In genomic region chr13:26965976-26966375, GRCh38 we compare ENCODE assay signal across 11 cellular contexts.
DNase-seq lines count a peak whose midpoint lies in the region; ATAC-seq, FAIRE-seq and TF ChIP-seq lines count a peak whose summit lies in the region.
"Had no signal": no experiment of that assay in that cellular context is flagged by ENCODE, and none has a peak within 500 bp of the region (broad histone marks: within the 10 kb centered on the region; RNA-seq: fewer than 3 reads in every experiment).

No MANE protein-coding gene starts in this region.

- no peak for TF ChIP-seq POLR2A in right lobe of liver (IDR thresholded peaks at IDR 0.05)
- no peak for TF ChIP-seq POLR2A in GM12892 (IDR thresholded peaks at IDR 0.05; ENCODE audit: low read depth, low read length)

- no peak overlapping the region for H2AFZ ChIP-seq in astrocyte (ENCODE audit: low read depth, low read length)

- TF ChIP-seq CTCF in astrocyte (IDR thresholded peaks at IDR 0.05; ENCODE audit: insufficient read depth, low read depth, low read length) (no peak), right lobe of liver (IDR thresholded peaks at IDR 0.05) (no peak)

- peaks cover 2% of the 10 kb centered on the region for H3K4me1 Mint-ChIP-seq in astrocyte (ENCODE audit: low read depth, unreplicated experiment)
- H3K4me1 Mint-ChIP-seq in naive thymus-derived CD8-positive, alpha-beta T cell = no peaks in the 10 kb centered on the region

- no peaks in the 10 kb centered on the region for H3K79me2 ChIP-seq in astrocyte (ENCODE audit: insufficient read depth, low read length)

- FAIRE-seq in astrocyte (lab: Jason Lieb, UNC) = no peak
- no peak for FAIRE-seq in GM12892 (lab: Jason Lieb, UNC)
- FAIRE-seq: kidney had no signal

- H3K27me3 ChIP-seq in astrocyte (ENCODE audit: insufficient read depth, low read length) (peaks cover 4% of the 10 kb centered on the region), right lobe of liver (no peaks in the 10 kb centered on the region)

- ATAC-seq in right lobe of liver = peak in 1 of 4 donors; percentile 14
- ATAC-seq in naive thymus-derived CD8-positive, alpha-beta T cell = no peak

- no peak overlapping the region for H3K4me3 Mint-ChIP-seq in astrocyte (ENCODE audit: unreplicated experiment)
- H3K4me3 Mint-ChIP-seq in naive thymus-derived CD8-positive, alpha-beta T cell = no peak overlapping the region
- H3K4me3 Mint-ChIP-seq: activated naive CD8-positive, alpha-beta T cell treated with anti-CD3 and anti-CD28 coated beads, Interleukin-2, amount 10 ng/mL, durations not matched to agents 7 days and 5 days had no signal

- H3K36me3 ChIP-seq in astrocyte (ENCODE audit: insufficient read depth, low read length) (no peaks in the 10 kb centered on the region), right lobe of liver (no peaks in the 10 kb centered on the region)

- intact Hi-C loops in right lobe of liver (cut with DNase I) = no loop called here

- DNase-seq in Ammon's horn (ENCODE audit: low spot score) (peak; percentile 23), NCI-H146 treated with DMSO at 0.1 percent for 48 hours (lab: John Stamatoyannopoulos, UW; ENCODE audit: unreplicated experiment) (peak; percentile 39), astrocyte (ENCODE audit: low read depth) (peak; percentile 78), right lobe of liver (peak; percentile 69 to 85 (median 79)), SKM-1 treated with dmso at 0.1 percent for 144 hours (lab: John Stamatoyannopoulos, UW; ENCODE audit: unreplicated experiment) (no peak), GM12892 (ENCODE audit: insufficient read length) (no peak)
- DNase-seq in activated CD4-positive, CD25-positive, alpha-beta regulatory T cell treated with anti-CD3 and anti-CD28 coated beads, Interleukin-2, amount 50 U/mL, for 72 hours = no peak
- DNase-seq in naive thymus-derived CD8-positive, alpha-beta T cell = no peak
- DNase-seq: activated naive CD8-positive, alpha-beta T cell treated with anti-CD3 and anti-CD28 coated beads, Interleukin-2, amount 10 ng/mL, durations not matched to agents 7 days and 5 days; kidney had no signal

- H3K4me1 ChIP-seq in astrocyte (ENCODE audit: insufficient read depth, low read length) (no peaks in the 10 kb centered on the region), right lobe of liver (peaks cover 0 to 73% (median 25%) of the 10 kb centered on the region in 4 donors)

- H3K9ac ChIP-seq in astrocyte (ENCODE audit: low read length) = no peak overlapping the region

- H3K27ac Mint-ChIP-seq in astrocyte (ENCODE audit: unreplicated experiment) = no peak overlapping the region
- H3K27ac Mint-ChIP-seq in naive thymus-derived CD8-positive, alpha-beta T cell = no peak overlapping the region
- H3K27ac Mint-ChIP-seq: activated naive CD8-positive, alpha-beta T cell treated with anti-CD3 and anti-CD28 coated beads, Interleukin-2, amount 10 ng/mL, durations not matched to agents 7 days and 5 days had no signal

- H3K4me3 ChIP-seq in astrocyte (ENCODE audit: insufficient read depth, low read depth, low read length) = no peak overlapping the region
- H3K4me3 ChIP-seq in right lobe of liver = no peak overlapping the region

- H3K9me3 ChIP-seq in astrocyte (ENCODE audit: insufficient read depth, low read depth, low read length) (no peaks in the 10 kb centered on the region), right lobe of liver (no peaks in the 10 kb centered on the region)

- H3K36me3 Mint-ChIP-seq in astrocyte (ENCODE audit: low read depth, unreplicated experiment) = peaks cover 2% of the 10 kb centered on the region
- no peaks in the 10 kb centered on the region for H3K36me3 Mint-ChIP-seq in naive thymus-derived CD8-positive, alpha-beta T cell
- H3K36me3 Mint-ChIP-seq: activated naive CD8-positive, alpha-beta T cell treated with anti-CD3 and anti-CD28 coated beads, Interleukin-2, amount 10 ng/mL, durations not matched to agents 7 days and 5 days had no signal

- POLR2A ChIA-PET in naive thymus-derived CD8-positive, alpha-beta T cell (lab: Charles Lee) = no interaction called here

- peaks cover 30% of the 10 kb centered on the region for H3K27me3 Mint-ChIP-seq in astrocyte (ENCODE audit: low read depth, unreplicated experiment)
- peaks cover 0 to 2% (median 0%) of the 10 kb centered on the region in 5 donors for H3K27me3 Mint-ChIP-seq in naive thymus-derived CD8-positive, alpha-beta T cell
- H3K27me3 Mint-ChIP-seq: activated naive CD8-positive, alpha-beta T cell treated with anti-CD3 and anti-CD28 coated beads, Interleukin-2, amount 10 ng/mL, durations not matched to agents 7 days and 5 days; progenitor cell of endocrine pancreas had no signal

- no peaks in the 10 kb centered on the region for H3K9me3 Mint-ChIP-seq in astrocyte (ENCODE audit: unreplicated experiment)
- H3K9me3 Mint-ChIP-seq in naive thymus-derived CD8-positive, alpha-beta T cell = no peaks in the 10 kb centered on the region
- H3K9me3 Mint-ChIP-seq: activated naive CD8-positive, alpha-beta T cell treated with anti-CD3 and anti-CD28 coated beads, Interleukin-2, amount 10 ng/mL, durations not matched to agents 7 days and 5 days had no signal

- no peaks in the 10 kb centered on the region for H4K20me1 ChIP-seq in astrocyte (ENCODE audit: insufficient read depth, low read length)

- no peak overlapping the region for H3K27ac ChIP-seq in astrocyte (ENCODE audit: low read depth, low read length)
- peak overlapping the region; percentile 1 to 97 (median 34) for H3K27ac ChIP-seq in right lobe of liver

- WGBS in right lobe of liver (ENCODE audit: insufficient coverage, low coverage, low lambda C conversion rate, missing lambda C conversion rate) = 28% methylated on average over 10 of the region's 12 CpGs

- H3K4me2 ChIP-seq in astrocyte (ENCODE audit: low read length) = no peak overlapping the region

Comparison
In these comparisons a context has a peak if more than half of its experiments do, and no peak if none do; other contexts are left out.
1. DNase-seq: peak in Ammon's horn (single experiment), NCI-H146 treated with DMSO at 0.1 percent for 48 hours (single experiment), astrocyte (single experiment) and right lobe of liver (3 of 3); none in activated CD4-positive, CD25-positive, alpha-beta regulatory T cell treated with anti-CD3 and anti-CD28 coated beads, Interleukin-2, amount 50 U/mL, for 72 hours (single experiment), SKM-1 treated with dmso at 0.1 percent for 144 hours (single experiment), GM12892 (single experiment) and naive thymus-derived CD8-positive, alpha-beta T cell (0 of 10).